Comparison of ENCODE assay signal across 10 cellular contexts in genomic region chr5:131488463-131488862, GRCh38.
DNase-seq lines count a peak whose midpoint lies in the region; ATAC-seq and TF ChIP-seq lines count a peak whose summit lies in the region.
"Had no signal": no experiment of that assay in that cellular context is flagged by ENCODE, and none has a peak within 500 bp of the region (broad histone marks: within the 10 kb centered on the region; RNA-seq: fewer than 3 reads in every experiment).

No MANE protein-coding gene starts in this region.

- DNase-seq in CD8-positive, alpha-beta T cell: no peak
- DNase-seq in caudate nucleus (lab: John Stamatoyannopoulos, UW): no peak
- no peak for DNase-seq in SK-N-DZ (ENCODE audit: low spot score)
- DNase-seq in NAMALWA (ENCODE audit: low spot score): no peak
- no peak for DNase-seq in kidney tubule cell (ENCODE audit: low spot score)
- no peak for DNase-seq in HAP-1 (ENCODE audit: low spot score in 2 of 2)

- H3K27ac Mint-ChIP-seq in CD8-positive, alpha-beta T cell: peak overlapping the region; percentile 19

- H3K27ac ChIP-seq in CD8-positive, alpha-beta T cell (ENCODE audit: low read depth, low read length): no peak overlapping the region
- H3K27ac ChIP-seq in caudate nucleus (ENCODE audit: low read depth, low read length): peak overlapping the region; percentile 4
- H3K27ac ChIP-seq: epithelial cell of prostate, SJSA1 had no signal

- no peak overlapping the region for H3K4me3 ChIP-seq in CD8-positive, alpha-beta T cell (ENCODE audit: low read depth, low read length)
- no peak overlapping the region for H3K4me3 ChIP-seq in HAP-1
- H3K4me3 ChIP-seq: SJSA1 had no signal

- H3K4me1 Mint-ChIP-seq in CD8-positive, alpha-beta T cell (ENCODE audit: low read depth): peaks cover 29% of the 10 kb centered on the region

- CTCF ChIA-PET in CD8-positive, alpha-beta T cell (lab: Charles Lee): interaction anchor here (0.7 kb wide), 1 partner anchor 101 kb away, joined by 3 read pairs; no protein-coding TSS in a partner anchor

- POLR2A ChIA-PET in CD8-positive, alpha-beta T cell (lab: Charles Lee): no interaction called here

- in situ Hi-C loops in HAP-1 (cut with MboI; ENCODE audit: low sequenced_read_pairs): no loop called here

- intact Hi-C loops in CD8-positive, alpha-beta T cell (cut with DNase I, micrococcal nuclease): no loop called here

- no peaks in the 10 kb centered on the region for H3K27me3 Mint-ChIP-seq in CD8-positive, alpha-beta T cell (ENCODE audit: low read depth)

- peaks cover 38% of the 10 kb centered on the region for H3K36me3 ChIP-seq in CD8-positive, alpha-beta T cell (ENCODE audit: insufficient read depth, low read length)
- H3K36me3 ChIP-seq in HAP-1 (replicated peaks): peaks cover 17% of the 10 kb centered on the region

- no peaks in the 10 kb centered on the region for H3K9me3 ChIP-seq in CD8-positive, alpha-beta T cell (ENCODE audit: low read length)
- no peaks in the 10 kb centered on the region for H3K9me3 ChIP-seq in HAP-1
- H3K9me3 ChIP-seq: SJSA1 had no signal

- no peaks in the 10 kb centered on the region for H3K4me1 ChIP-seq in CD8-positive, alpha-beta T cell (ENCODE audit: insufficient read depth, low read length)
- no peaks in the 10 kb centered on the region for H3K4me1 ChIP-seq in HAP-1
- H3K4me1 ChIP-seq: SJSA1 had no signal

- peaks cover 79% of the 10 kb centered on the region for H3K36me3 Mint-ChIP-seq in CD8-positive, alpha-beta T cell

- ATAC-seq in CD8-positive, alpha-beta T cell: no peak
- ATAC-seq in GM19452 (IDR thresholded peaks at IDR 0.05; ENCODE audit: unreplicated experiment) (peak; percentile 79), HG03378 (IDR thresholded peaks at IDR 0.05; ENCODE audit: unreplicated experiment) (peak; percentile 87)

- no peaks in the 10 kb centered on the region for H3K27me3 ChIP-seq in CD8-positive, alpha-beta T cell (ENCODE audit: insufficient read depth, low read length)
- no peaks in the 10 kb centered on the region for H3K27me3 ChIP-seq in HAP-1 (ENCODE audit: low read depth)
- H3K27me3 ChIP-seq: SJSA1 had no signal

- H3K4me3 Mint-ChIP-seq in CD8-positive, alpha-beta T cell: no peak overlapping the region

- no peak for TF ChIP-seq CTCF in CD8-positive, alpha-beta T cell (IDR thresholded peaks at IDR 0.05)

- no peaks in the 10 kb centered on the region for H3K9me3 Mint-ChIP-seq in CD8-positive, alpha-beta T cell
